26 cellular contexts compared by ENCODE assay signal in genomic region chr12:73892181-73892580, GRCh38.
DNase-seq lines count a peak whose midpoint lies in the region; ATAC-seq and TF ChIP-seq lines count a peak whose summit lies in the region.
"Had no signal": no experiment of that assay in that cellular context is flagged by ENCODE, and none has a peak within 500 bp of the region (broad histone marks: within the 10 kb centered on the region; RNA-seq: fewer than 3 reads in every experiment).

No MANE protein-coding gene starts in this region.

- H3K4me3 Mint-ChIP-seq in MCF 10A (ENCODE audit: unreplicated experiment): no peak overlapping the region
- H3K4me3 Mint-ChIP-seq: activated CD4-positive, alpha-beta T cell treated with anti-CD3 and anti-CD28 coated beads, Interleukin-2, amount 10 ng/mL, durations not matched to agents 24 days and 14 days; activated CD8-positive, alpha-beta memory T cell treated with anti-CD3 and anti-CD28 coated beads, Interleukin-2, amount 10 ng/mL, durations not matched to agents 7 days and 5 days; activated naive CD8-positive, alpha-beta T cell treated with anti-CD3 and anti-CD28 coated beads, Interleukin-2, amount 10 ng/mL, durations not matched to agents 7 days and 5 days; mesothelial cell of epicardium; natural killer cell treated with Interleukin-12 subunit alpha and Interleukin-12 subunit beta and Interleukin-15 and Interleukin-18, amount 100 ng/mL, for 72 hours; stimulated activated naive B cell treated with anti-CD40 and anti-IgM and Interleukin-4, amounts not matched to agents 10 μg/mL and 1 μg/mL and 100 μg/mL, for 72 hours had no signal

- DNase-seq in MCF 10A (ENCODE audit: unreplicated experiment): peak; percentile 52
- no peak for DNase-seq in breast epithelium (ENCODE audit: low spot score in 2 of 2)
- DNase-seq in astrocyte of the cerebellum (ENCODE audit: low read depth): peak; percentile 1
- DNase-seq in fibroblast of villous mesenchyme (ENCODE audit: low read depth): peak; percentile 4
- no peak for DNase-seq in smooth muscle cell (lab: John Stamatoyannopoulos, UW; ENCODE audit: unreplicated experiment)
- DNase-seq in cerebellum (ENCODE audit: low spot score): no peak
- DNase-seq in effector memory CD4-positive, alpha-beta T cell: no peak
- DNase-seq: activated CD4-positive, alpha-beta T cell treated with anti-CD3 and anti-CD28 coated beads, Interleukin-2, amount 10 ng/mL, durations not matched to agents 24 days and 14 days; activated CD8-positive, alpha-beta memory T cell treated with anti-CD3 and anti-CD28 coated beads, Interleukin-2, amount 10 ng/mL, durations not matched to agents 7 days and 5 days; activated naive CD8-positive, alpha-beta T cell treated with anti-CD3 and anti-CD28 coated beads, Interleukin-2, amount 10 ng/mL, durations not matched to agents 7 days and 5 days; effector CD4-positive, alpha-beta T cell; NCI-H1417; NCI-H2171; SHP77; sigmoid colon; stimulated activated CD4-positive, alpha-beta T cell treated with anti-CD3 and anti-CD28 coated beads, Interleukin-2, amount 100 ng/mL, for 24 hours; stimulated activated naive B cell treated with anti-CD40 and anti-IgM and Interleukin-4, amounts not matched to agents 10 μg/mL and 1 μg/mL and 100 μg/mL, for 72 hours; T-helper 1 cell; testis had no signal

- H3K27me3 ChIP-seq in breast epithelium: no peaks in the 10 kb centered on the region
- H3K27me3 ChIP-seq in smooth muscle cell (ENCODE audit: low read depth): no peaks in the 10 kb centered on the region
- no peaks in the 10 kb centered on the region for H3K27me3 ChIP-seq in effector memory CD4-positive, alpha-beta T cell (replicated peaks; ENCODE audit: control insufficient read depth, insufficient read depth, low read length, poor library complexity, severe bottlenecking)
- H3K27me3 ChIP-seq: BLaER1 treated with 17β-estradiol and CSF1 and Interleukin-3, amounts not matched to agents 10 nM and 100 nM; cardiac muscle cell; foreskin keratinocyte; sigmoid colon; testis had no signal

- H3K4me3 ChIP-seq in breast epithelium (no peak overlapping the region), astrocyte of the cerebellum (ENCODE audit: low read depth, low read length) (no peak overlapping the region), fibroblast of villous mesenchyme (ENCODE audit: low read depth, low read length) (no peak overlapping the region), smooth muscle cell (no peak overlapping the region)
- H3K4me3 ChIP-seq in effector memory CD4-positive, alpha-beta T cell (ENCODE audit: insufficient read depth, low read depth, low read length, poor library complexity, severe bottlenecking): no peak overlapping the region
- H3K4me3 ChIP-seq: BLaER1 treated with 17β-estradiol and CSF1 and Interleukin-3, amounts not matched to agents 10 nM and 100 nM; cardiac muscle cell; sigmoid colon; testis had no signal

- H2AFZ ChIP-seq in smooth muscle cell (ENCODE audit: low read depth): no peak overlapping the region

- no peaks in the 10 kb centered on the region for H3K27me3 Mint-ChIP-seq in MCF 10A (ENCODE audit: insufficient read depth, unreplicated experiment)
- H3K27me3 Mint-ChIP-seq: activated CD4-positive, alpha-beta T cell treated with anti-CD3 and anti-CD28 coated beads, Interleukin-2, amount 10 ng/mL, durations not matched to agents 24 days and 14 days; activated CD8-positive, alpha-beta memory T cell treated with anti-CD3 and anti-CD28 coated beads, Interleukin-2, amount 10 ng/mL, durations not matched to agents 7 days and 5 days; activated naive CD8-positive, alpha-beta T cell treated with anti-CD3 and anti-CD28 coated beads, Interleukin-2, amount 10 ng/mL, durations not matched to agents 7 days and 5 days; natural killer cell treated with Interleukin-12 subunit alpha and Interleukin-12 subunit beta and Interleukin-15 and Interleukin-18, amount 100 ng/mL, for 72 hours; stimulated activated naive B cell treated with anti-CD40 and anti-IgM and Interleukin-4, amounts not matched to agents 10 μg/mL and 1 μg/mL and 100 μg/mL, for 72 hours had no signal

- peaks cover 14% of the 10 kb centered on the region for H3K4me1 Mint-ChIP-seq in MCF 10A (ENCODE audit: insufficient read depth, unreplicated experiment)
- H3K4me1 Mint-ChIP-seq: activated CD4-positive, alpha-beta T cell treated with anti-CD3 and anti-CD28 coated beads, Interleukin-2, amount 10 ng/mL, durations not matched to agents 24 days and 14 days; activated CD8-positive, alpha-beta memory T cell treated with anti-CD3 and anti-CD28 coated beads, Interleukin-2, amount 10 ng/mL, durations not matched to agents 7 days and 5 days; activated naive CD8-positive, alpha-beta T cell treated with anti-CD3 and anti-CD28 coated beads, Interleukin-2, amount 10 ng/mL, durations not matched to agents 7 days and 5 days; stimulated activated naive B cell treated with anti-CD40 and anti-IgM and Interleukin-4, amounts not matched to agents 10 μg/mL and 1 μg/mL and 100 μg/mL, for 72 hours had no signal

- no peak overlapping the region for H3K27ac Mint-ChIP-seq in MCF 10A (ENCODE audit: low read depth, unreplicated experiment)
- H3K27ac Mint-ChIP-seq: activated CD4-positive, alpha-beta T cell treated with anti-CD3 and anti-CD28 coated beads, Interleukin-2, amount 10 ng/mL, durations not matched to agents 24 days and 14 days; activated CD8-positive, alpha-beta memory T cell treated with anti-CD3 and anti-CD28 coated beads, Interleukin-2, amount 10 ng/mL, durations not matched to agents 7 days and 5 days; activated naive CD8-positive, alpha-beta T cell treated with anti-CD3 and anti-CD28 coated beads, Interleukin-2, amount 10 ng/mL, durations not matched to agents 7 days and 5 days; mesothelial cell of epicardium; natural killer cell treated with Interleukin-12 subunit alpha and Interleukin-12 subunit beta and Interleukin-15 and Interleukin-18, amount 100 ng/mL, for 72 hours; stimulated activated naive B cell treated with anti-CD40 and anti-IgM and Interleukin-4, amounts not matched to agents 10 μg/mL and 1 μg/mL and 100 μg/mL, for 72 hours had no signal

- H3K36me3 Mint-ChIP-seq in MCF 10A (ENCODE audit: insufficient read depth, unreplicated experiment): no peaks in the 10 kb centered on the region
- H3K36me3 Mint-ChIP-seq: activated CD8-positive, alpha-beta memory T cell treated with anti-CD3 and anti-CD28 coated beads, Interleukin-2, amount 10 ng/mL, durations not matched to agents 7 days and 5 days; activated naive CD8-positive, alpha-beta T cell treated with anti-CD3 and anti-CD28 coated beads, Interleukin-2, amount 10 ng/mL, durations not matched to agents 7 days and 5 days; mesothelial cell of epicardium; natural killer cell treated with Interleukin-12 subunit alpha and Interleukin-12 subunit beta and Interleukin-15 and Interleukin-18, amount 100 ng/mL, for 72 hours; stimulated activated naive B cell treated with anti-CD40 and anti-IgM and Interleukin-4, amounts not matched to agents 10 μg/mL and 1 μg/mL and 100 μg/mL, for 72 hours had no signal

- H3K4me1 ChIP-seq in breast epithelium (no peaks in the 10 kb centered on the region), smooth muscle cell (ENCODE audit: low read depth) (no peaks in the 10 kb centered on the region)
- H3K4me1 ChIP-seq in effector memory CD4-positive, alpha-beta T cell (ENCODE audit: control insufficient read depth, insufficient read depth, low read length, poor library complexity, severe bottlenecking): no peaks in the 10 kb centered on the region
- H3K4me1 ChIP-seq: BLaER1 treated with 17β-estradiol and CSF1 and Interleukin-3, amounts not matched to agents 10 nM and 100 nM; foreskin keratinocyte; sigmoid colon; testis had no signal

- CTCF ChIA-PET in MCF 10A (lab: Yijun Ruan, JAX): interaction anchor here (0.6 to 1.0 kb wide), 2 partner anchors 42 to 794 kb away, joined by 3 read pairs; no protein-coding TSS in a partner anchor

- H3K36me3 ChIP-seq in breast epithelium (no peaks in the 10 kb centered on the region), smooth muscle cell (ENCODE audit: low read depth) (no peaks in the 10 kb centered on the region)
- no peaks in the 10 kb centered on the region for H3K36me3 ChIP-seq in effector memory CD4-positive, alpha-beta T cell (ENCODE audit: control insufficient read depth, insufficient read depth, low read length)
- H3K36me3 ChIP-seq: BLaER1 treated with 17β-estradiol and CSF1 and Interleukin-3, amounts not matched to agents 10 nM and 100 nM; cardiac muscle cell; sigmoid colon had no signal

- no peaks in the 10 kb centered on the region for H4K20me1 ChIP-seq in smooth muscle cell (ENCODE audit: low read depth)
- H4K20me1 ChIP-seq: BLaER1 treated with 17β-estradiol and CSF1 and Interleukin-3, amounts not matched to agents 10 nM and 100 nM had no signal

- intact Hi-C loops in MCF 10A (cut with micrococcal nuclease): no loop called here
- intact Hi-C loops in breast epithelium (cut with DNase I; ENCODE audit: low total_unique reads): no loop called here

- H3K9me3 ChIP-seq in breast epithelium: no peaks in the 10 kb centered on the region
- H3K9me3 ChIP-seq in smooth muscle cell (replicated peaks; ENCODE audit: low read depth): no peaks in the 10 kb centered on the region
- no peaks in the 10 kb centered on the region for H3K9me3 ChIP-seq in effector memory CD4-positive, alpha-beta T cell (ENCODE audit: control insufficient read depth, low read length)
- H3K9me3 ChIP-seq: BLaER1 treated with 17β-estradiol and CSF1 and Interleukin-3, amounts not matched to agents 10 nM and 100 nM; sigmoid colon; testis had no signal

- no peak for TF ChIP-seq POLR2A in breast epithelium (IDR thresholded peaks at IDR 0.05)

- BruUV-seq in MCF 10A (replicated peaks; lab: Mats Ljungman, UMichigan): no TSS peak

- H3K79me2 ChIP-seq in smooth muscle cell (ENCODE audit: low read depth): no peaks in the 10 kb centered on the region

- no peak overlapping the region for H3K9ac ChIP-seq in smooth muscle cell (ENCODE audit: low read depth)
- H3K9ac ChIP-seq: BLaER1 treated with 17β-estradiol and CSF1 and Interleukin-3, amounts not matched to agents 10 nM and 100 nM had no signal

- H3K9me3 Mint-ChIP-seq in MCF 10A (ENCODE audit: unreplicated experiment): no peaks in the 10 kb centered on the region
- H3K9me3 Mint-ChIP-seq: activated CD4-positive, alpha-beta T cell treated with anti-CD3 and anti-CD28 coated beads, Interleukin-2, amount 10 ng/mL, durations not matched to agents 24 days and 14 days; activated naive CD8-positive, alpha-beta T cell treated with anti-CD3 and anti-CD28 coated beads, Interleukin-2, amount 10 ng/mL, durations not matched to agents 7 days and 5 days; mesothelial cell of epicardium had no signal

- H3K27ac ChIP-seq in breast epithelium (no peak overlapping the region), smooth muscle cell (ENCODE audit: low read depth) (no peak overlapping the region)
- no peak overlapping the region for H3K27ac ChIP-seq in effector memory CD4-positive, alpha-beta T cell (ENCODE audit: insufficient read depth, low read length, poor library complexity, severe bottlenecking)
- H3K27ac ChIP-seq: BLaER1 treated with 17β-estradiol and CSF1 and Interleukin-3, amounts not matched to agents 10 nM and 100 nM; cardiac muscle cell; foreskin keratinocyte; sigmoid colon; testis had no signal

- H3F3A ChIP-seq in smooth muscle cell (ENCODE audit: low read depth): no peaks in the 10 kb centered on the region

- peak overlapping the region; percentile 37 for H3K4me2 ChIP-seq in smooth muscle cell
- H3K4me2 ChIP-seq: BLaER1 treated with 17β-estradiol and CSF1 and Interleukin-3, amounts not matched to agents 10 nM and 100 nM had no signal

- ATAC-seq in GM18868 (IDR thresholded peaks at IDR 0.05; ENCODE audit: unreplicated experiment): no peak
- ATAC-seq: activated CD8-positive, alpha-beta memory T cell treated with anti-CD3 and anti-CD28 coated beads, Interleukin-2, amount 10 ng/mL, durations not matched to agents 7 days and 5 days; foreskin keratinocyte; HCT116; natural killer cell treated with Interleukin-12 subunit alpha and Interleukin-12 subunit beta and Interleukin-15 and Interleukin-18, amount 100 ng/mL, for 72 hours; stimulated activated naive B cell treated with anti-CD40 and anti-IgM and Interleukin-4, amounts not matched to agents 10 μg/mL and 1 μg/mL and 100 μg/mL, for 72 hours had no signal

- POLR2A ChIA-PET in MCF 10A (lab: Yijun Ruan, JAX): interaction anchor here (0.6 kb wide), 1 partner anchor 315 kb away, joined by 3 read pairs; no protein-coding TSS in a partner anchor

- TF ChIP-seq CTCF in MCF 10A (IDR thresholded peaks at IDR 0.05; ENCODE audit: unreplicated experiment) (no peak), breast epithelium (IDR thresholded peaks at IDR 0.05) (no peak), astrocyte of the cerebellum (IDR thresholded peaks at IDR 0.05; ENCODE audit: low read depth, low read length, missing control alignments) (no peak), fibroblast of villous mesenchyme (IDR thresholded peaks at IDR 0.05; ENCODE audit: insufficient read depth, low read depth, low read length) (no peak), smooth muscle cell (IDR thresholded peaks at IDR 0.05; ENCODE audit: borderline replicate concordance, insufficient read depth, poor library complexity, severe bottlenecking) (no peak)

- in situ Hi-C loops in astrocyte of the cerebellum (cut with HindIII; ENCODE audit: low sequenced_read_pairs): no loop called here

Comparison
In these comparisons a context has a peak if more than half of its experiments do, and no peak if none do; other contexts are left out.
1. DNase-seq: peak in MCF 10A (single experiment), astrocyte of the cerebellum (single experiment) and fibroblast of villous mesenchyme (single experiment); none in breast epithelium (0 of 2), smooth muscle cell (single experiment), cerebellum (single experiment) and effector memory CD4-positive, alpha-beta T cell (0 of 3).